Comparison of ENCODE assay signal across 1 cellular context in genomic region chr14:50321009-50321660, GRCh38.
TF ChIP-seq lines count a peak whose summit lies in the region.

No MANE protein-coding gene starts in this region.

TF ChIP-seq in SK-N-SH, 30 proteins besides CTCF, POLR2A, EP300 and RAD21 (continued from another document):
- TF ChIP-seq ZBTB33 (IDR thresholded peaks at IDR 0.05; ENCODE audit: borderline replicate concordance, low read depth): no peak
- TF ChIP-seq TAF1 (IDR thresholded peaks at IDR 0.05; ENCODE audit: borderline replicate concordance, low read depth, low read length): peak; percentile 10; the same call in 1 of the 2 replicates
- no peak for TF ChIP-seq YY1 (IDR thresholded peaks at IDR 0.05; ENCODE audit: low read depth)
- TF ChIP-seq FOXJ3 (CRISPR knock-in tag; IDR thresholded peaks at IDR 0.05): no peak
- no peak for TF ChIP-seq REST (IDR thresholded peaks at IDR 0.05; ENCODE audit: low read depth, low read length)
- TF ChIP-seq MAX (IDR thresholded peaks at IDR 0.05; ENCODE audit: low read depth): no peak
- no peak; the same call in 1 of the 2 replicates for TF ChIP-seq GABPA (IDR thresholded peaks at IDR 0.05; ENCODE audit: low read depth)
- TF ChIP-seq TEAD4 (IDR thresholded peaks at IDR 0.05; ENCODE audit: borderline replicate concordance, insufficient read depth): no peak
- 0 out of 2 replicates have a peak, but pooled peaks have one; percentile 22 for TF ChIP-seq SIN3A (IDR thresholded peaks at IDR 0.05; ENCODE audit: borderline replicate concordance, low read depth, low read length)
- no peak for TF ChIP-seq EZH2phosphoT487 (IDR thresholded peaks at IDR 0.05; ENCODE audit: borderline replicate concordance, low read depth)
- peak; percentile 34; the same call in 1 of the 2 replicates for TF ChIP-seq ELF1 (IDR thresholded peaks at IDR 0.05)
- TF ChIP-seq SMC3 (IDR thresholded peaks at IDR 0.05; ENCODE audit: low read depth, low read length): peak; percentile 90
